Comparison of ENCODE assay signal across 8 cellular contexts in the genomic region with DNA sequence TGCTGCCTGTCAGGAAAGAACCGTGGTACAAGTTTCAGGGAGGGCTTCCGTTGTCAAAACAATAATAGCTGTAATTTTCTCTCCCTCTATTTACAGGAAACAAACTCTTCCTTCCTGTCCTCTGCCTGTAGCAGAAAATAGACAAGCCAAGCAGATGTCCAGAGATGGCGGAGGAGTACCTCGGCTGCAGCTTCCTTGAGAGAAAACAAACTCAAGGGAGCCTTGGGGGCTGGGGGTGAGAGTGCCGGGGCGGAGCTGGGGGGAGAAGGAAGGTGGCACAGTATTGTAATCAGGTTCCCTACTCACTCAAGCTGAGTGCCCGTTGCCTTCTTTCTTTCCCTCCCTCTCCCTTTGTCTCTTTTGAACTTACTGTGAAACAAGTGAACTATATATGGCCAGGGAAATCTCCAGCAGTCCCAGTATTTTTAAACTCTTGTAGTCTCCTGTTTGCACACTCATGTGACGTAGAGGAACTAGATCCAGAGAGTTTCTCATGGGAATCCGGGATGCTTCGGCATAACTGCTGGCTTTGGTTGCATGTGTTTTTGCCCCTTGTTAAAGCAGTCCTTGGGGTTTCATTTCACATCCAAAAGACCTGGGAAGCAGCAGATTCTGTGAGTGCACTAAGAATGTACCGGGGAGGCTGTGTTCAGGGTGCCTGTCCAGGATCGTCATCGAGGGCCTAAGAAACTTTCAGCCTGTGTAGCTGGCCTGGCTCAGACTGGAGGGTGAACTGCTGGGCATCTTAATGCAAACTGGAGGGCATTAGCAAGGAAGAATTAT. TPM values are rescaled to one million over a fixed set of nuclear protein-coding genes. Genes with fewer than 3 reads are reported as not detected.
DNase-seq lines count a peak whose midpoint lies in the region; ATAC-seq and TF ChIP-seq lines count a peak whose summit lies in the region.

No MANE protein-coding gene starts in this region.

- peak overlapping the region; percentile 10 for H3K27ac Mint-ChIP-seq in stimulated activated naive B cell treated with anti-CD40 and anti-IgM and Interleukin-4, amounts not matched to agents 10 μg/mL and 1 μg/mL and 100 μg/mL, for 72 hours
- H3K27ac Mint-ChIP-seq in CD4-positive, alpha-beta T cell = no peak overlapping the region

- H3K9me3 ChIP-seq in CD4-positive, alpha-beta T cell (ENCODE audit: control insufficient read depth, low read length) = no peaks in the 10 kb centered on the region

- intact Hi-C loops in CD4-positive, alpha-beta T cell (cut with DNase I, micrococcal nuclease) = no loop called here

- no peaks in the 10 kb centered on the region for H3K36me3 Mint-ChIP-seq in stimulated activated naive B cell treated with anti-CD40 and anti-IgM and Interleukin-4, amounts not matched to agents 10 μg/mL and 1 μg/mL and 100 μg/mL, for 72 hours
- no peaks in the 10 kb centered on the region for H3K36me3 Mint-ChIP-seq in CD4-positive, alpha-beta T cell (ENCODE audit: low read depth)

- no peak for TF ChIP-seq CTCF in astrocyte of the spinal cord (IDR thresholded peaks at IDR 0.05; ENCODE audit: low read depth, low read length)
- no peak for TF ChIP-seq CTCF in CD4-positive, alpha-beta T cell (IDR thresholded peaks at IDR 0.05)

- H3K27ac ChIP-seq in CD4-positive, alpha-beta T cell (ENCODE audit: low read depth, low read length) = no peak overlapping the region

- in situ Hi-C loops in astrocyte of the spinal cord (cut with HindIII; ENCODE audit: low sequenced_read_pairs) = loop anchor here (25.0 kb wide), 1 partner anchor 416 kb away; no protein-coding TSS in a partner anchor

- DNase-seq in NCI-H748 (lab: John Stamatoyannopoulos, UW; ENCODE audit: unreplicated experiment) = peak; percentile 53
- DNase-seq in NCI-H748 treated with DMSO at 0.1 percent for 48 hours (lab: John Stamatoyannopoulos, UW) = no peak
- DNase-seq in astrocyte of the spinal cord (ENCODE audit: low read depth, low spot score) = peak; percentile 9
- DNase-seq in stimulated activated naive B cell treated with anti-CD40 and anti-IgM and Interleukin-4, amounts not matched to agents 10 μg/mL and 1 μg/mL and 100 μg/mL, for 72 hours = peak; percentile 5
- DNase-seq in CD4-positive, alpha-beta T cell = no peak
- no peak for DNase-seq in AG08395 (ENCODE audit: low spot score)
- no peak for DNase-seq in NCI-H1105 treated with DMSO at 0.1 percent for 48 hours (lab: John Stamatoyannopoulos, UW)

- no peak overlapping the region for H3K4me3 ChIP-seq in astrocyte of the spinal cord (ENCODE audit: low read depth, low read length)

- no peaks in the 10 kb centered on the region for H3K27me3 Mint-ChIP-seq in stimulated activated naive B cell treated with anti-CD40 and anti-IgM and Interleukin-4, amounts not matched to agents 10 μg/mL and 1 μg/mL and 100 μg/mL, for 72 hours
- H3K27me3 Mint-ChIP-seq in CD4-positive, alpha-beta T cell = peaks cover 6% of the 10 kb centered on the region

- ATAC-seq in HG03097 (IDR thresholded peaks at IDR 0.05; ENCODE audit: low FRiP score, unreplicated experiment) = peak; percentile 43
- ATAC-seq in stimulated activated naive B cell treated with anti-CD40 and anti-IgM and Interleukin-4, amounts not matched to agents 10 μg/mL and 1 μg/mL and 100 μg/mL, for 72 hours (replicated peaks) = peak; percentile 85
- ATAC-seq in CD4-positive, alpha-beta T cell (ENCODE audit: poor library complexity) = no peak

- H3K9me3 Mint-ChIP-seq in stimulated activated naive B cell treated with anti-CD40 and anti-IgM and Interleukin-4, amounts not matched to agents 10 μg/mL and 1 μg/mL and 100 μg/mL, for 72 hours = no peaks in the 10 kb centered on the region
- no peaks in the 10 kb centered on the region for H3K9me3 Mint-ChIP-seq in CD4-positive, alpha-beta T cell

- peaks cover 0 to 2% of the 10 kb centered on the region in 2 donors for H3K4me1 Mint-ChIP-seq in stimulated activated naive B cell treated with anti-CD40 and anti-IgM and Interleukin-4, amounts not matched to agents 10 μg/mL and 1 μg/mL and 100 μg/mL, for 72 hours
- no peaks in the 10 kb centered on the region for H3K4me1 Mint-ChIP-seq in CD4-positive, alpha-beta T cell (ENCODE audit: low read depth)

- CTCF ChIA-PET in CD4-positive, alpha-beta T cell (lab: Charles Lee) = no interaction called here

- POLR2A ChIA-PET in CD4-positive, alpha-beta T cell (lab: Charles Lee) = no interaction called here

- peaks cover 8% of the 10 kb centered on the region for H3K27me3 ChIP-seq in CD4-positive, alpha-beta T cell (ENCODE audit: control insufficient read depth, insufficient read depth, low read length)

- no peak overlapping the region for H3K4me3 Mint-ChIP-seq in stimulated activated naive B cell treated with anti-CD40 and anti-IgM and Interleukin-4, amounts not matched to agents 10 μg/mL and 1 μg/mL and 100 μg/mL, for 72 hours
- no peak overlapping the region for H3K4me3 Mint-ChIP-seq in CD4-positive, alpha-beta T cell

RNA-seq across cellular contexts. Expression of gene HDDC2, which starts 44.6 kb away (rescaled TPM):
- total RNA-seq in CD4-positive, alpha-beta T cell = 10 to 100 TPM; 19.4 to 21.6 TPM

Comparison
In these comparisons a context has a peak if more than half of its experiments do, and no peak if none do; other contexts are left out.
1. DNase-seq: peak in NCI-H748 (single experiment), astrocyte of the spinal cord (single experiment) and stimulated activated naive B cell treated with anti-CD40 and anti-IgM and Interleukin-4, amounts not matched to agents 10 μg/mL and 1 μg/mL and 100 μg/mL, for 72 hours (single experiment); none in NCI-H748 treated with DMSO at 0.1 percent for 48 hours (single experiment), CD4-positive, alpha-beta T cell (0 of 10), AG08395 (single experiment) and NCI-H1105 treated with DMSO at 0.1 percent for 48 hours (single experiment).